In the genomic region with DNA sequence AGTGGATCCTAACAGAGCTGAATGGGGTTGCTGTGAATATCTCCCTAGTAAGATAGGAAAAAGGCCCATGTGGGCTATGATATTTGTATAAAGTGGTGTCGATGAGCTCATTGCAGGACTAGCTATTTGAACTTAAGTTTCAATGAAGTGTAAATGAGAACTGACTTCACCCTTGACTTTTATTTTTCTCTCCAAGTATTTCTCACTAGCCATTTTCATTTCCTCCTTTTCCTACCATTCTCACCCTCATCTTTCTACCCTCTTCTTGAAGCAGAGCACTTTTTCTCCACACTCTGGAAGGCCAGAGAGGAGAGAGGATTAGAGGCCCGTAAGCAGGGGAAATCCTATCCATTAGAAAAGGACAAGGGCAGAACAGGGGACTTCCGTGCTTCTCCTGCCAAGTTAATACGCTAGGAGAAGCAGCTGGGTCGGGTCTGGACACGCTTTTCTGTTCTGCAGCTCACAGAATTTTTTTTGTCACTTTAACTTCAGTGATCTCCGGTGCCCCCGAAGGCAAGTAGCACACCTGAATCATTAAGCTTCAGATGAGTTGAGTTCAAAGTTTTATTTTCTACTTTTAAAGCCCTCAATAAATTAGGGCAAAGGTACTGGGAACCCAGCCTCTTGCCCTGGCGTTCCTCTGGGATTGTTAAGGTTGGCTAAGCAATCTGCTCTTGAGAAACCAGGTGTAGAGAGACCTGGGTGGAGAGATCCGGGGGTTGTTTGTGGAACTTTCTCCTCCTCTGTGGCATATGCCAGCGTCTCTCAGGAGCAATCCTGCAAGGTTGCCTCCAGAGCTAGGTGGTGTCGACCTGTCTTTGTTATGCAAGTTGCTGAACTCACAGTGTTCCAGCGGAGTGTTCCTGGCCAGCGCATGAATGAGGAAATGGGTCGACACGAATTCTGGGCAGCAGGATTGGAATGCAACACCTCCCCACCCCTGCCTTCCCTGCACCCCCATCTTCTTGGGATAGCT, we compare ENCODE assay signal across 1 cellular context.
TF ChIP-seq lines count a peak whose summit lies in the region.

No MANE protein-coding gene starts in this region.

TF ChIP-seq in WTC11, 78 proteins besides CTCF, POLR2A, EP300 and RAD21 (continued from another document and continues in another):
- TF ChIP-seq, protein P1, sequence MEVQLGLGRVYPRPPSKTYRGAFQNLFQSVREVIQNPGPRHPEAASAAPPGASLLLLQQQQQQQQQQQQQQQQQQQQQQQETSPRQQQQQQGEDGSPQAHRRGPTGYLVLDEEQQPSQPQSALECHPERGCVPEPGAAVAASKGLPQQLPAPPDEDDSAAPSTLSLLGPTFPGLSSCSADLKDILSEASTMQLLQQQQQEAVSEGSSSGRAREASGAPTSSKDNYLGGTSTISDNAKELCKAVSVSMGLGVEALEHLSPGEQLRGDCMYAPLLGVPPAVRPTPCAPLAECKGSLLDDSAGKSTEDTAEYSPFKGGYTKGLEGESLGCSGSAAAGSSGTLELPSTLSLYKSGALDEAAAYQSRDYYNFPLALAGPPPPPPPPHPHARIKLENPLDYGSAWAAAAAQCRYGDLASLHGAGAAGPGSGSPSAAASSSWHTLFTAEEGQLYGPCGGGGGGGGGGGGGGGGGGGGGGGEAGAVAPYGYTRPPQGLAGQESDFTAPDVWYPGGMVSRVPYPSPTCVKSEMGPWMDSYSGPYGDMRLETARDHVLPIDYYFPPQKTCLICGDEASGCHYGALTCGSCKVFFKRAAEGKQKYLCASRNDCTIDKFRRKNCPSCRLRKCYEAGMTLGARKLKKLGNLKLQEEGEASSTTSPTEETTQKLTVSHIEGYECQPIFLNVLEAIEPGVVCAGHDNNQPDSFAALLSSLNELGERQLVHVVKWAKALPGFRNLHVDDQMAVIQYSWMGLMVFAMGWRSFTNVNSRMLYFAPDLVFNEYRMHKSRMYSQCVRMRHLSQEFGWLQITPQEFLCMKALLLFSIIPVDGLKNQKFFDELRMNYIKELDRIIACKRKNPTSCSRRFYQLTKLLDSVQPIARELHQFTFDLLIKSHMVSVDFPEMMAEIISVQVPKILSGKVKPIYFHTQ (CRISPR knock-in tag; IDR thresholded peaks at IDR 0.05): no peak
- TF ChIP-seq, protein P2, sequence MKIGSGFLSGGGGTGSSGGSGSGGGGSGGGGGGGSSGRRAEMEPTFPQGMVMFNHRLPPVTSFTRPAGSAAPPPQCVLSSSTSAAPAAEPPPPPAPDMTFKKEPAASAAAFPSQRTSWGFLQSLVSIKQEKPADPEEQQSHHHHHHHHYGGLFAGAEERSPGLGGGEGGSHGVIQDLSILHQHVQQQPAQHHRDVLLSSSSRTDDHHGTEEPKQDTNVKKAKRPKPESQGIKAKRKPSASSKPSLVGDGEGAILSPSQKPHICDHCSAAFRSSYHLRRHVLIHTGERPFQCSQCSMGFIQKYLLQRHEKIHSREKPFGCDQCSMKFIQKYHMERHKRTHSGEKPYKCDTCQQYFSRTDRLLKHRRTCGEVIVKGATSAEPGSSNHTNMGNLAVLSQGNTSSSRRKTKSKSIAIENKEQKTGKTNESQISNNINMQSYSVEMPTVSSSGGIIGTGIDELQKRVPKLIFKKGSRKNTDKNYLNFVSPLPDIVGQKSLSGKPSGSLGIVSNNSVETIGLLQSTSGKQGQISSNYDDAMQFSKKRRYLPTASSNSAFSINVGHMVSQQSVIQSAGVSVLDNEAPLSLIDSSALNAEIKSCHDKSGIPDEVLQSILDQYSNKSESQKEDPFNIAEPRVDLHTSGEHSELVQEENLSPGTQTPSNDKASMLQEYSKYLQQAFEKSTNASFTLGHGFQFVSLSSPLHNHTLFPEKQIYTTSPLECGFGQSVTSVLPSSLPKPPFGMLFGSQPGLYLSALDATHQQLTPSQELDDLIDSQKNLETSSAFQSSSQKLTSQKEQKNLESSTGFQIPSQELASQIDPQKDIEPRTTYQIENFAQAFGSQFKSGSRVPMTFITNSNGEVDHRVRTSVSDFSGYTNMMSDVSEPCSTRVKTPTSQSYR (CRISPR knock-in tag; IDR thresholded peaks at IDR 0.05): no peak
- TF ChIP-seq, protein P3, sequence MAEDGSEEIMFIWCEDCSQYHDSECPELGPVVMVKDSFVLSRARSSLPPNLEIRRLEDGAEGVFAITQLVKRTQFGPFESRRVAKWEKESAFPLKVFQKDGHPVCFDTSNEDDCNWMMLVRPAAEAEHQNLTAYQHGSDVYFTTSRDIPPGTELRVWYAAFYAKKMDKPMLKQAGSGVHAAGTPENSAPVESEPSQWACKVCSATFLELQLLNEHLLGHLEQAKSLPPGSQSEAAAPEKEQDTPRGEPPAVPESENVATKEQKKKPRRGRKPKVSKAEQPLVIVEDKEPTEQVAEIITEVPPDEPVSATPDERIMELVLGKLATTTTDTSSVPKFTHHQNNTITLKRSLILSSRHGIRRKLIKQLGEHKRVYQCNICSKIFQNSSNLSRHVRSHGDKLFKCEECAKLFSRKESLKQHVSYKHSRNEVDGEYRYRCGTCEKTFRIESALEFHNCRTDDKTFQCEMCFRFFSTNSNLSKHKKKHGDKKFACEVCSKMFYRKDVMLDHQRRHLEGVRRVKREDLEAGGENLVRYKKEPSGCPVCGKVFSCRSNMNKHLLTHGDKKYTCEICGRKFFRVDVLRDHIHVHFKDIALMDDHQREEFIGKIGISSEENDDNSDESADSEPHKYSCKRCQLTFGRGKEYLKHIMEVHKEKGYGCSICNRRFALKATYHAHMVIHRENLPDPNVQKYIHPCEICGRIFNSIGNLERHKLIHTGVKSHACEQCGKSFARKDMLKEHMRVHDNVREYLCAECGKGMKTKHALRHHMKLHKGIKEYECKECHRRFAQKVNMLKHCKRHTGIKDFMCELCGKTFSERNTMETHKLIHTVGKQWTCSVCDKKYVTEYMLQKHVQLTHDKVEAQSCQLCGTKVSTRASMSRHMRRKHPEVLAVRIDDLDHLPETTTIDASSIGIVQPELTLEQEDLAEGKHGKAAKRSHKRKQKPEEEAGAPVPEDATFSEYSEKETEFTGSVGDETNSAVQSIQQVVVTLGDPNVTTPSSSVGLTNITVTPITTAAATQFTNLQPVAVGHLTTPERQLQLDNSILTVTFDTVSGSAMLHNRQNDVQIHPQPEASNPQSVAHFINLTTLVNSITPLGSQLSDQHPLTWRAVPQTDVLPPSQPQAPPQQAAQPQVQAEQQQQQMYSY (CRISPR knock-in tag; IDR thresholded peaks at IDR 0.05): peak; percentile 43; the same call in 1 of the 2 replicates
- TF ChIP-seq, protein P4, sequence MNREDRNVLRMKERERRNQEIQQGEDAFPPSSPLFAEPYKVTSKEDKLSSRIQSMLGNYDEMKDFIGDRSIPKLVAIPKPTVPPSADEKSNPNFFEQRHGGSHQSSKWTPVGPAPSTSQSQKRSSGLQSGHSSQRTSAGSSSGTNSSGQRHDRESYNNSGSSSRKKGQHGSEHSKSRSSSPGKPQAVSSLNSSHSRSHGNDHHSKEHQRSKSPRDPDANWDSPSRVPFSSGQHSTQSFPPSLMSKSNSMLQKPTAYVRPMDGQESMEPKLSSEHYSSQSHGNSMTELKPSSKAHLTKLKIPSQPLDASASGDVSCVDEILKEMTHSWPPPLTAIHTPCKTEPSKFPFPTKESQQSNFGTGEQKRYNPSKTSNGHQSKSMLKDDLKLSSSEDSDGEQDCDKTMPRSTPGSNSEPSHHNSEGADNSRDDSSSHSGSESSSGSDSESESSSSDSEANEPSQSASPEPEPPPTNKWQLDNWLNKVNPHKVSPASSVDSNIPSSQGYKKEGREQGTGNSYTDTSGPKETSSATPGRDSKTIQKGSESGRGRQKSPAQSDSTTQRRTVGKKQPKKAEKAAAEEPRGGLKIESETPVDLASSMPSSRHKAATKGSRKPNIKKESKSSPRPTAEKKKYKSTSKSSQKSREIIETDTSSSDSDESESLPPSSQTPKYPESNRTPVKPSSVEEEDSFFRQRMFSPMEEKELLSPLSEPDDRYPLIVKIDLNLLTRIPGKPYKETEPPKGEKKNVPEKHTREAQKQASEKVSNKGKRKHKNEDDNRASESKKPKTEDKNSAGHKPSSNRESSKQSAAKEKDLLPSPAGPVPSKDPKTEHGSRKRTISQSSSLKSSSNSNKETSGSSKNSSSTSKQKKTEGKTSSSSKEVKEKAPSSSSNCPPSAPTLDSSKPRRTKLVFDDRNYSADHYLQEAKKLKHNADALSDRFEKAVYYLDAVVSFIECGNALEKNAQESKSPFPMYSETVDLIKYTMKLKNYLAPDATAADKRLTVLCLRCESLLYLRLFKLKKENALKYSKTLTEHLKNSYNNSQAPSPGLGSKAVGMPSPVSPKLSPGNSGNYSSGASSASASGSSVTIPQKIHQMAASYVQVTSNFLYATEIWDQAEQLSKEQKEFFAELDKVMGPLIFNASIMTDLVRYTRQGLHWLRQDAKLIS (CRISPR knock-in tag; IDR thresholded peaks at IDR 0.05; ENCODE audit: borderline replicate concordance): no peak
- TF ChIP-seq CREM (CRISPR knock-in tag; IDR thresholded peaks at IDR 0.05) (no peak), TEAD1 (CRISPR knock-in tag; IDR thresholded peaks at IDR 0.05) (peak; percentile 38; the same call in 1 of the 2 replicates), RELA (CRISPR knock-in tag; IDR thresholded peaks at IDR 0.05; ENCODE audit: borderline replicate concordance) (no peak), CREB1 (CRISPR knock-in tag; IDR thresholded peaks at IDR 0.05) (no peak), ZNF138 (CRISPR knock-in tag; conservative IDR thresholded peaks at IDR 0.05) (no peak), ESRRA (CRISPR knock-in tag; IDR thresholded peaks at IDR 0.05; ENCODE audit: borderline replicate concordance) (no peak), NR1H2 (CRISPR knock-in tag; IDR thresholded peaks at IDR 0.05) (no peak), MXD4 (CRISPR knock-in tag; IDR thresholded peaks at IDR 0.05; ENCODE audit: borderline replicate concordance) (no peak), ZNF396 (CRISPR knock-in tag; IDR thresholded peaks at IDR 0.05; ENCODE audit: borderline replicate concordance) (no peak), SMAD4 (CRISPR knock-in tag; IDR thresholded peaks at IDR 0.05) (no peak), FOXP1 (CRISPR knock-in tag; IDR thresholded peaks at IDR 0.05; ENCODE audit: borderline replicate concordance) (peak; percentile 33; the same call in 1 of the 2 replicates), ZNF263 (CRISPR knock-in tag; IDR thresholded peaks at IDR 0.05; ENCODE audit: low read depth) (no peak), ZNF121 (CRISPR knock-in tag; IDR thresholded peaks at IDR 0.05) (peak; percentile 36; the same call in 1 of the 2 replicates), SOX15 (CRISPR knock-in tag; IDR thresholded peaks at IDR 0.05) (no peak), OVOL2 (CRISPR knock-in tag; IDR thresholded peaks at IDR 0.05; ENCODE audit: borderline replicate concordance) (no peak), NR3C1 (CRISPR knock-in tag; conservative IDR thresholded peaks at IDR 0.05; ENCODE audit: low read depth) (no peak), KAT7 (CRISPR knock-in tag; IDR thresholded peaks at IDR 0.05; ENCODE audit: borderline replicate concordance) (no peak), TP53 (CRISPR knock-in tag; IDR thresholded peaks at IDR 0.05) (no peak), JAZF1 (CRISPR knock-in tag; IDR thresholded peaks at IDR 0.05) (no peak), TCF7 (CRISPR knock-in tag; IDR thresholded peaks at IDR 0.05; ENCODE audit: low read depth) (no peak)
- TF ChIP-seq, protein P5, sequence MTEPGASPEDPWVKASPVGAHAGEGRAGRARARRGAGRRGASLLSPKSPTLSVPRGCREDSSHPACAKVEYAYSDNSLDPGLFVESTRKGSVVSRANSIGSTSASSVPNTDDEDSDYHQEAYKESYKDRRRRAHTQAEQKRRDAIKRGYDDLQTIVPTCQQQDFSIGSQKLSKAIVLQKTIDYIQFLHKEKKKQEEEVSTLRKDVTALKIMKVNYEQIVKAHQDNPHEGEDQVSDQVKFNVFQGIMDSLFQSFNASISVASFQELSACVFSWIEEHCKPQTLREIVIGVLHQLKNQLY (CRISPR knock-in tag; IDR thresholded peaks at IDR 0.05): no peak
- TF ChIP-seq, protein P6, sequence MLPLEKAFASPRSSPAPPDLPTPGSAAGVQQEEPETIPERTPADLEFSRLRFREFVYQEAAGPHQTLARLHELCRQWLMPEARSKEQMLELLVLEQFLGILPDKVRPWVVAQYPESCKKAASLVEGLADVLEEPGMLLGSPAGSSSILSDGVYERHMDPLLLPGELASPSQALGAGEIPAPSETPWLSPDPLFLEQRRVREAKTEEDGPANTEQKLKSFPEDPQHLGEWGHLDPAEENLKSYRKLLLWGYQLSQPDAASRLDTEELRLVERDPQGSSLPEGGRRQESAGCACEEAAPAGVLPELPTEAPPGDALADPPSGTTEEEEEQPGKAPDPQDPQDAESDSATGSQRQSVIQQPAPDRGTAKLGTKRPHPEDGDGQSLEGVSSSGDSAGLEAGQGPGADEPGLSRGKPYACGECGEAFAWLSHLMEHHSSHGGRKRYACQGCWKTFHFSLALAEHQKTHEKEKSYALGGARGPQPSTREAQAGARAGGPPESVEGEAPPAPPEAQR (CRISPR knock-in tag; IDR thresholded peaks at IDR 0.05): no peak
- TF ChIP-seq, protein P7, sequence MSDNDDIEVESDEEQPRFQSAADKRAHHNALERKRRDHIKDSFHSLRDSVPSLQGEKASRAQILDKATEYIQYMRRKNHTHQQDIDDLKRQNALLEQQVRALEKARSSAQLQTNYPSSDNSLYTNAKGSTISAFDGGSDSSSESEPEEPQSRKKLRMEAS (CRISPR knock-in tag; IDR thresholded peaks at IDR 0.05): 0 out of 2 replicates have a peak, but pooled peaks have one; percentile 17
- TF ChIP-seq, protein P8, sequence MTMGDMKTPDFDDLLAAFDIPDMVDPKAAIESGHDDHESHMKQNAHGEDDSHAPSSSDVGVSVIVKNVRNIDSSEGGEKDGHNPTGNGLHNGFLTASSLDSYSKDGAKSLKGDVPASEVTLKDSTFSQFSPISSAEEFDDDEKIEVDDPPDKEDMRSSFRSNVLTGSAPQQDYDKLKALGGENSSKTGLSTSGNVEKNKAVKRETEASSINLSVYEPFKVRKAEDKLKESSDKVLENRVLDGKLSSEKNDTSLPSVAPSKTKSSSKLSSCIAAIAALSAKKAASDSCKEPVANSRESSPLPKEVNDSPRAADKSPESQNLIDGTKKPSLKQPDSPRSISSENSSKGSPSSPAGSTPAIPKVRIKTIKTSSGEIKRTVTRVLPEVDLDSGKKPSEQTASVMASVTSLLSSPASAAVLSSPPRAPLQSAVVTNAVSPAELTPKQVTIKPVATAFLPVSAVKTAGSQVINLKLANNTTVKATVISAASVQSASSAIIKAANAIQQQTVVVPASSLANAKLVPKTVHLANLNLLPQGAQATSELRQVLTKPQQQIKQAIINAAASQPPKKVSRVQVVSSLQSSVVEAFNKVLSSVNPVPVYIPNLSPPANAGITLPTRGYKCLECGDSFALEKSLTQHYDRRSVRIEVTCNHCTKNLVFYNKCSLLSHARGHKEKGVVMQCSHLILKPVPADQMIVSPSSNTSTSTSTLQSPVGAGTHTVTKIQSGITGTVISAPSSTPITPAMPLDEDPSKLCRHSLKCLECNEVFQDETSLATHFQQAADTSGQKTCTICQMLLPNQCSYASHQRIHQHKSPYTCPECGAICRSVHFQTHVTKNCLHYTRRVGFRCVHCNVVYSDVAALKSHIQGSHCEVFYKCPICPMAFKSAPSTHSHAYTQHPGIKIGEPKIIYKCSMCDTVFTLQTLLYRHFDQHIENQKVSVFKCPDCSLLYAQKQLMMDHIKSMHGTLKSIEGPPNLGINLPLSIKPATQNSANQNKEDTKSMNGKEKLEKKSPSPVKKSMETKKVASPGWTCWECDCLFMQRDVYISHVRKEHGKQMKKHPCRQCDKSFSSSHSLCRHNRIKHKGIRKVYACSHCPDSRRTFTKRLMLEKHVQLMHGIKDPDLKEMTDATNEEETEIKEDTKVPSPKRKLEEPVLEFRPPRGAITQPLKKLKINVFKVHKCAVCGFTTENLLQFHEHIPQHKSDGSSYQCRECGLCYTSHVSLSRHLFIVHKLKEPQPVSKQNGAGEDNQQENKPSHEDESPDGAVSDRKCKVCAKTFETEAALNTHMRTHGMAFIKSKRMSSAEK (CRISPR knock-in tag; IDR thresholded peaks at IDR 0.05; ENCODE audit: borderline replicate concordance): no peak
